In genomic region chr2:51409920-51410319, GRCh38 we compare ENCODE assay signal across 1 cellular context.
TF ChIP-seq lines count a peak whose summit lies in the region.

No MANE protein-coding gene starts in this region.

TF ChIP-seq in GM23338, 12 proteins besides CTCF, POLR2A, EP300 and RAD21:
- TF ChIP-seq ZNF462 (CRISPR knock-in tag; IDR thresholded peaks at IDR 0.05) (no peak), ETS1 (IDR thresholded peaks at IDR 0.05) (no peak), POLR2AphosphoS5 (IDR thresholded peaks at IDR 0.05; ENCODE audit: low read depth) (no peak), ZNF114 (CRISPR knock-in tag; IDR thresholded peaks at IDR 0.05) (no peak), NANOG (IDR thresholded peaks at IDR 0.05; ENCODE audit: borderline replicate concordance) (no peak), STAT1 (IDR thresholded peaks at IDR 0.05; ENCODE audit: unreplicated experiment) (no peak), EZH2 (IDR thresholded peaks at IDR 0.05; ENCODE audit: low read depth, unreplicated experiment) (no peak), JUNB (IDR thresholded peaks at IDR 0.05; ENCODE audit: unreplicated experiment) (no peak), REST (IDR thresholded peaks at IDR 0.05; ENCODE audit: unreplicated experiment) (no peak), CREB1 (CRISPR knock-in tag; IDR thresholded peaks at IDR 0.05; ENCODE audit: low read depth) (no peak), EZH2phosphoT487 (IDR thresholded peaks at IDR 0.05; ENCODE audit: unreplicated experiment) (no peak), ZNF331 (CRISPR knock-in tag; IDR thresholded peaks at IDR 0.05; ENCODE audit: low read depth) (no peak)
